Comparison of ENCODE assay signal across 1 cellular context in genomic region chr2:55581875-55582547, GRCh38.
TF ChIP-seq lines count a peak whose summit lies in the region.

No MANE protein-coding gene starts in this region.

TF ChIP-seq in IMR-90, 13 proteins besides CTCF, POLR2A, EP300 and RAD21 (continued from another document):
- TF ChIP-seq MAZ (IDR thresholded peaks at IDR 0.05; ENCODE audit: borderline replicate concordance, low read depth, low read length) = no peak
- TF ChIP-seq, protein P1, sequence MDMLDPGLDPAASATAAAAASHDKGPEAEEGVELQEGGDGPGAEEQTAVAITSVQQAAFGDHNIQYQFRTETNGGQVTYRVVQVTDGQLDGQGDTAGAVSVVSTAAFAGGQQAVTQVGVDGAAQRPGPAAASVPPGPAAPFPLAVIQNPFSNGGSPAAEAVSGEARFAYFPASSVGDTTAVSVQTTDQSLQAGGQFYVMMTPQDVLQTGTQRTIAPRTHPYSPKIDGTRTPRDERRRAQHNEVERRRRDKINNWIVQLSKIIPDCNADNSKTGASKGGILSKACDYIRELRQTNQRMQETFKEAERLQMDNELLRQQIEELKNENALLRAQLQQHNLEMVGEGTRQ (IDR thresholded peaks at IDR 0.05; ENCODE audit: low read depth, low read length) = no peak
